Comparison of ENCODE assay signal across 20 cellular contexts in genomic region chr6:132683543-132683942, GRCh38. TPM values are rescaled to one million over a fixed set of nuclear protein-coding genes. Genes with fewer than 3 reads are reported as not detected.
A peak's percentile ranks its signal among the peaks of the same experiment; 100 is the strongest.
DNase-seq lines count a peak whose midpoint lies in the region; ATAC-seq, FAIRE-seq and TF ChIP-seq lines count a peak whose summit lies in the region.
"Had no signal": no experiment of that assay in that cellular context is flagged by ENCODE, and none has a peak within 500 bp of the region (broad histone marks: within the 10 kb centered on the region; RNA-seq: fewer than 3 reads in every experiment).

No MANE protein-coding gene starts in this region.

- DNase-seq in EL (peak; percentile 79), RPMI7951 (ENCODE audit: low read depth) (peak; percentile 92), pancreas (no peak), heart left ventricle (no peak)
- no peak for DNase-seq in activated CD4-positive, CD25-positive, alpha-beta regulatory T cell (lab: John Stamatoyannopoulos, UW)
- no peak for DNase-seq in effector memory CD4-positive, alpha-beta T cell
- DNase-seq: body of pancreas; hippocampal formation; KG1; NCI-H2029; NK-92 treated with Interleukin-12 subunit alpha and Interleukin-12 subunit beta, amount 100 ng/mL, for 24 hours; stimulated activated CD4-positive, alpha-beta T cell treated with anti-CD3 and anti-CD28 coated beads, Interleukin-2, amount 100 ng/mL, for 24 hours had no signal

- intact Hi-C loops in pancreas (cut with DNase I) (no loop called here), heart left ventricle (cut with DNase I) (no loop called here)

- no peak for TF ChIP-seq POLR2A in heart left ventricle (IDR thresholded peaks at IDR 0.05)

- TF ChIP-seq CTCF in pancreas (IDR thresholded peaks at IDR 0.05) (no peak), heart left ventricle (IDR thresholded peaks at IDR 0.05) (no peak)

- H3K4me3 ChIP-seq in pancreas = no peak overlapping the region
- no peak overlapping the region for H3K4me3 ChIP-seq in heart left ventricle
- no peak overlapping the region for H3K4me3 ChIP-seq in effector memory CD4-positive, alpha-beta T cell (ENCODE audit: insufficient read depth, low read depth, low read length, poor library complexity, severe bottlenecking)
- H3K4me3 ChIP-seq: body of pancreas, prostate gland had no signal

- no peaks in the 10 kb centered on the region for H3K36me3 ChIP-seq in pancreas
- H3K36me3 ChIP-seq in heart left ventricle = no peaks in the 10 kb centered on the region
- H3K36me3 ChIP-seq in effector memory CD4-positive, alpha-beta T cell (ENCODE audit: control insufficient read depth, insufficient read depth, low read length) = no peaks in the 10 kb centered on the region
- H3K36me3 ChIP-seq: prostate gland had no signal

- 64 to 68% methylated on average over 6 of the region's 6 CpGs for WGBS in pancreas, 2 donors
- 63 to 72% (median 70%) methylated on average over 6 of the region's 6 CpGs for WGBS in heart left ventricle, 4 donors

- ATAC-seq in esophagus mucosa (peak; percentile 77), pancreas (peak in 3 of 4 donors; percentile 34 to 55 (median 39)), heart left ventricle (no peak), HG03571 (IDR thresholded peaks at IDR 0.05; ENCODE audit: unreplicated experiment) (no peak)
- ATAC-seq: activated CD4-positive, CD25-positive, alpha-beta regulatory T cell treated with anti-CD3 and anti-CD28 coated beads, Interleukin-2, amount 50 U/mL, for 24 hours; body of pancreas; SK-N-SH treated with all-trans-retinoic acid at 6 μM for 48 hours; stimulated activated memory B cell treated with anti-CD40 and anti-IgM and Interleukin-4, amounts not matched to agents 10 μg/mL and 1 μg/mL and 100 μg/mL, for 72 hours had no signal

- no peak for FAIRE-seq in pancreas (lab: Jason Lieb, UNC)

- H3K27me3 ChIP-seq in pancreas (no peaks in the 10 kb centered on the region), heart left ventricle (no peaks in the 10 kb centered on the region)
- peaks cover 4% of the 10 kb centered on the region for H3K27me3 ChIP-seq in effector memory CD4-positive, alpha-beta T cell (replicated peaks; ENCODE audit: control insufficient read depth, insufficient read depth, low read length, poor library complexity, severe bottlenecking)
- H3K27me3 ChIP-seq: body of pancreas had no signal

- peaks cover 0 to 5% (median 0%) of the 10 kb centered on the region in 3 donors for H3K4me1 ChIP-seq in pancreas
- peaks cover 0 to 15% (median 0%) of the 10 kb centered on the region in 12 donors for H3K4me1 ChIP-seq in heart left ventricle
- H3K4me1 ChIP-seq in effector memory CD4-positive, alpha-beta T cell (ENCODE audit: control insufficient read depth, insufficient read depth, low read length, poor library complexity, severe bottlenecking) = no peaks in the 10 kb centered on the region
- H3K4me1 ChIP-seq: body of pancreas, prostate gland had no signal

- H3K9me3 ChIP-seq in pancreas (no peaks in the 10 kb centered on the region), heart left ventricle (peaks cover 0 to 6% (median 0%) of the 10 kb centered on the region in 12 donors)
- H3K9me3 ChIP-seq in effector memory CD4-positive, alpha-beta T cell (ENCODE audit: control insufficient read depth, low read length) = no peaks in the 10 kb centered on the region
- H3K9me3 ChIP-seq: body of pancreas, prostate gland had no signal

- H3K27ac ChIP-seq in pancreas (peak overlapping the region in 1 of 4 donors; percentile 44), heart left ventricle (no peak overlapping the region)
- H3K27ac ChIP-seq in effector memory CD4-positive, alpha-beta T cell (ENCODE audit: insufficient read depth, low read length, poor library complexity, severe bottlenecking) = no peak overlapping the region
- H3K27ac ChIP-seq: prostate gland had no signal

RNA-seq across cellular contexts. Expression of gene TAAR1, which starts 24.6 kb away (rescaled TPM):
- not detected in 2 replicates for total RNA-seq in RPMI7951 (2014; rRNA removed; shearing (Covaris generic))
- total RNA-seq in esophagus mucosa = not detected
- total RNA-seq in pancreas = not detected
- polyA plus RNA-seq in pancreas = under 1 TPM in 1 of 2 donors, not detected in 1; 0.33 TPM
- not detected for total RNA-seq in heart left ventricle
- polyA plus RNA-seq in heart left ventricle = not detected
- total RNA-seq: activated T-helper 1 cell treated with anti-CD3 and anti-CD28 coated beads, Interleukin-12 subunit alpha, Interleukin-12 subunit beta, Interleukin-2, Interleukin-4 antibody, amounts not matched to agents 30 ng/mL and 10 ng/mL and 1 ng/mL, durations not matched to agents 14 hours and 24 hours and 36 hours; body of pancreas; prostate gland had no signal
- polyA plus RNA-seq: CD14-positive monocyte had no signal

RNA-seq across cellular contexts. Expression of gene VNN1, which starts 30.3 kb away (rescaled TPM):
- 0.24 and 0.29 TPM in 2 replicates for total RNA-seq in RPMI7951 (2014; rRNA removed; shearing (Covaris generic))
- total RNA-seq in esophagus mucosa (0.12 TPM), pancreas (1 to 10 TPM in 3 of 6 donors, under 1 TPM in 3; 0.13 to 4.7 (median 1.0) TPM), heart left ventricle (1 to 10 TPM in 3 of 9 donors, under 1 TPM in 6; 0.29 to 2.2 (median 0.57) TPM)
- polyA plus RNA-seq in pancreas (1 to 10 TPM in 1 of 2 donors, under 1 TPM in 1; 0.82 to 1.6 TPM), heart left ventricle (under 1 TPM; 0.38 to 0.44 TPM)
- total RNA-seq: activated T-helper 1 cell treated with anti-CD3 and anti-CD28 coated beads, Interleukin-12 subunit alpha, Interleukin-12 subunit beta, Interleukin-2, Interleukin-4 antibody, amounts not matched to agents 30 ng/mL and 10 ng/mL and 1 ng/mL, durations not matched to agents 14 hours and 24 hours and 36 hours had no signal

RNA-seq across cellular contexts. Expression of gene TAAR2, which starts 59.5 kb away (rescaled TPM):
- not detected in 2 replicates for total RNA-seq in RPMI7951 (2014; rRNA removed; shearing (Covaris generic))
- total RNA-seq in esophagus mucosa (not detected), pancreas (not detected), heart left ventricle (not detected)
- polyA plus RNA-seq in pancreas (not detected), heart left ventricle (not detected)
- total RNA-seq: activated T-helper 1 cell treated with anti-CD3 and anti-CD28 coated beads, Interleukin-12 subunit alpha, Interleukin-12 subunit beta, Interleukin-2, Interleukin-4 antibody, amounts not matched to agents 30 ng/mL and 10 ng/mL and 1 ng/mL, durations not matched to agents 14 hours and 24 hours and 36 hours; body of pancreas; prostate gland had no signal
- polyA plus RNA-seq: CD14-positive monocyte had no signal

Comparison
In these comparisons a context has a peak if more than half of its experiments do, and no peak if none do; other contexts are left out.
1. DNase-seq: peak in EL (single experiment) and RPMI7951 (single experiment); none in pancreas (0 of 6), activated CD4-positive, CD25-positive, alpha-beta regulatory T cell (0 of 4), heart left ventricle (0 of 5) and effector memory CD4-positive, alpha-beta T cell (0 of 3).
2. ATAC-seq: peak in esophagus mucosa (single experiment) and pancreas (3 of 4); none in heart left ventricle (0 of 4) and HG03571 (single experiment).